Comparison of ENCODE assay signal across 1 cellular context in the genomic region with DNA sequence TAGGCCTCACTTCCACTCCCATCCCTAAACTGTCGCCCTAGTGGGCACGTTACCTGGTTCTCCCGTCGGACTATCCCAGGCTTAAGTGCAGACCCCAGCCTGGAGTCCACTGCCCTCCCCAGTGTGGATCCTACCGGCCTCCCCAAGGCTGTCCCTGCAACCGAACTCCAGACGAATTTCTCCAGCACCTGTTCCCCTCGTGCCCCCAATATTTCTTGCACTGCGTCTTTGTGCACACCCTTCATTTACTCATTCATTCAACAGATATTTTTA.
TF ChIP-seq lines count a peak whose summit lies in the region.

No MANE protein-coding gene starts in this region.

TF ChIP-seq in HepG2, 621 proteins besides CTCF, POLR2A, EP300 and RAD21:
- no peak for TF ChIP-seq ZNF782 (CRISPR knock-in tag; IDR thresholded peaks at IDR 0.05; ENCODE audit: borderline replicate concordance)
- TF ChIP-seq, protein P1, sequence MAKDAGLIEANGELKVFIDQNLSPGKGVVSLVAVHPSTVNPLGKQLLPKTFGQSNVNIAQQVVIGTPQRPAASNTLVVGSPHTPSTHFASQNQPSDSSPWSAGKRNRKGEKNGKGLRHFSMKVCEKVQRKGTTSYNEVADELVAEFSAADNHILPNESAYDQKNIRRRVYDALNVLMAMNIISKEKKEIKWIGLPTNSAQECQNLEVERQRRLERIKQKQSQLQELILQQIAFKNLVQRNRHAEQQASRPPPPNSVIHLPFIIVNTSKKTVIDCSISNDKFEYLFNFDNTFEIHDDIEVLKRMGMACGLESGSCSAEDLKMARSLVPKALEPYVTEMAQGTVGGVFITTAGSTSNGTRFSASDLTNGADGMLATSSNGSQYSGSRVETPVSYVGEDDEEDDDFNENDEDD (CRISPR knock-in tag; IDR thresholded peaks at IDR 0.05; ENCODE audit: borderline replicate concordance): no peak
- TF ChIP-seq ETV5 (CRISPR knock-in tag; IDR thresholded peaks at IDR 0.05; ENCODE audit: borderline replicate concordance): no peak
- no peak for TF ChIP-seq ZNF354B (CRISPR knock-in tag; IDR thresholded peaks at IDR 0.05)
- no peak for TF ChIP-seq KLF11 (CRISPR knock-in tag; IDR thresholded peaks at IDR 0.05)
- no peak for TF ChIP-seq RBM22 (optimal IDR thresholded peaks at IDR 0.05; ENCODE audit: low read length)
- no peak for TF ChIP-seq NCOA2 (CRISPR knock-in tag; IDR thresholded peaks at IDR 0.05)
- TF ChIP-seq THYN1 (CRISPR knock-in tag; IDR thresholded peaks at IDR 0.05; ENCODE audit: borderline replicate concordance, low read depth): no peak
- TF ChIP-seq, protein P2, sequence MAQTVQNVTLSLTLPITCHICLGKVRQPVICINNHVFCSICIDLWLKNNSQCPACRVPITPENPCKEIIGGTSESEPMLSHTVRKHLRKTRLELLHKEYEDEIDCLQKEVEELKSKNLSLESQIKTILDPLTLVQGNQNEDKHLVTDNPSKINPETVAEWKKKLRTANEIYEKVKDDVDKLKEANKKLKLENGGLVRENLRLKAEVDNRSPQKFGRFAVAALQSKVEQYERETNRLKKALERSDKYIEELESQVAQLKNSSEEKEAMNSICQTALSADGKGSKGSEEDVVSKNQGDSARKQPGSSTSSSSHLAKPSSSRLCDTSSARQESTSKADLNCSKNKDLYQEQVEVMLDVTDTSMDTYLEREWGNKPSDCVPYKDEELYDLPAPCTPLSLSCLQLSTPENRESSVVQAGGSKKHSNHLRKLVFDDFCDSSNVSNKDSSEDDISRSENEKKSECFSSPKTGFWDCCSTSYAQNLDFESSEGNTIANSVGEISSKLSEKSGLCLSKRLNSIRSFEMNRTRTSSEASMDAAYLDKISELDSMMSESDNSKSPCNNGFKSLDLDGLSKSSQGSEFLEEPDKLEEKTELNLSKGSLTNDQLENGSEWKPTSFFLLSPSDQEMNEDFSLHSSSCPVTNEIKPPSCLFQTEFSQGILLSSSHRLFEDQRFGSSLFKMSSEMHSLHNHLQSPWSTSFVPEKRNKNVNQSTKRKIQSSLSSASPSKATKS (CRISPR knock-in tag; IDR thresholded peaks at IDR 0.05): no peak
- TF ChIP-seq, protein P3, sequence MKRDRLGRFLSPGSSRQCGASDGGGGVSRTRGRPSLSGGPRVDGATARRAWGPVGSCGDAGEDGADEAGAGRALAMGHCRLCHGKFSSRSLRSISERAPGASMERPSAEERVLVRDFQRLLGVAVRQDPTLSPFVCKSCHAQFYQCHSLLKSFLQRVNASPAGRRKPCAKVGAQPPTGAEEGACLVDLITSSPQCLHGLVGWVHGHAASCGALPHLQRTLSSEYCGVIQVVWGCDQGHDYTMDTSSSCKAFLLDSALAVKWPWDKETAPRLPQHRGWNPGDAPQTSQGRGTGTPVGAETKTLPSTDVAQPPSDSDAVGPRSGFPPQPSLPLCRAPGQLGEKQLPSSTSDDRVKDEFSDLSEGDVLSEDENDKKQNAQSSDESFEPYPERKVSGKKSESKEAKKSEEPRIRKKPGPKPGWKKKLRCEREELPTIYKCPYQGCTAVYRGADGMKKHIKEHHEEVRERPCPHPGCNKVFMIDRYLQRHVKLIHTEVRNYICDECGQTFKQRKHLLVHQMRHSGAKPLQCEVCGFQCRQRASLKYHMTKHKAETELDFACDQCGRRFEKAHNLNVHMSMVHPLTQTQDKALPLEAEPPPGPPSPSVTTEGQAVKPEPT (CRISPR knock-in tag; IDR thresholded peaks at IDR 0.05; ENCODE audit: low read depth): no peak
- TF ChIP-seq ZNF569 (CRISPR knock-in tag; IDR thresholded peaks at IDR 0.05; ENCODE audit: borderline replicate concordance): no peak
